ENCODE assay signal across 31 cellular contexts in genomic region chr1:228064296-228064695, GRCh38. TPM values are rescaled to one million over a fixed set of nuclear protein-coding genes. Genes with fewer than 3 reads are reported as not detected.
"Had no signal": no experiment of that assay in that cellular context is flagged by ENCODE, and none has a peak within 500 bp of the region (broad histone marks: within the 10 kb centered on the region; RNA-seq: fewer than 3 reads in every experiment).

No MANE protein-coding gene starts in this region.

- H3K4me1 ChIP-seq: breast epithelium, foreskin keratinocyte, right lobe of liver had no signal

- H3K36me3 ChIP-seq: breast epithelium, esophagus muscularis mucosa, right lobe of liver, thyroid gland had no signal

- H3K9me3 ChIP-seq: breast epithelium, esophagus muscularis mucosa, right lobe of liver, thyroid gland had no signal

- H3K4me3 Mint-ChIP-seq: activated CD4-positive, alpha-beta memory T cell treated with anti-CD3 and anti-CD28 coated beads for 36 hours; activated CD4-positive, alpha-beta T cell treated with anti-CD3 and anti-CD28 coated beads, Interleukin-2, amount 10 ng/mL, durations not matched to agents 24 days and 14 days; activated naive CD4-positive, alpha-beta T cell treated with anti-CD3 and anti-CD28 coated beads, Interleukin-2, amount 50 U/mL, for 24 hours; activated naive CD8-positive, alpha-beta T cell treated with anti-CD3 and anti-CD28 coated beads, Interleukin-2, amount 50 U/mL, for 24 hours; activated T-helper 1 cell treated with anti-CD3 and anti-CD28 coated beads, Interleukin-12 subunit alpha, Interleukin-12 subunit beta, Interleukin-2, Interleukin-4 antibody, amounts not matched to agents 30 ng/mL and 10 ng/mL and 1 ng/mL, durations not matched to agents 14 hours and 24 hours and 36 hours; central memory CD8-positive, alpha-beta T cell; dendritic cell treated with granulocyte-macrophage colony-stimulating factor and Interleukin-4, amounts not matched to agents 40 ng/mL and 50 ng/mL, for 4 days; memory B cell; naive thymus-derived CD8-positive, alpha-beta T cell; neural crest cell; stimulated activated effector memory CD8-positive, alpha-beta T cell treated with anti-CD3 and anti-CD28 coated beads, Interleukin-12 subunit alpha, Interleukin-12 subunit beta, amount 100 ng/mL, for 72 hours; stimulated activated naive CD8-positive, alpha-beta T cell treated with anti-CD3 and anti-CD28 coated beads, Interleukin-15, Interleukin-2, amounts not matched to agents 100 ng/mL and 50 ng/mL, for 24 hours; T-helper 17 cell had no signal

- H3K9me3 Mint-ChIP-seq: activated CD4-positive, alpha-beta memory T cell treated with anti-CD3 and anti-CD28 coated beads for 36 hours; activated CD4-positive, alpha-beta T cell treated with anti-CD3 and anti-CD28 coated beads, Interleukin-2, amount 10 ng/mL, durations not matched to agents 24 days and 14 days; activated naive CD4-positive, alpha-beta T cell treated with anti-CD3 and anti-CD28 coated beads, Interleukin-2, amount 50 U/mL, for 24 hours; activated naive CD8-positive, alpha-beta T cell treated with anti-CD3 and anti-CD28 coated beads, Interleukin-2, amount 50 U/mL, for 24 hours; activated T-helper 1 cell treated with anti-CD3 and anti-CD28 coated beads, Interleukin-12 subunit alpha, Interleukin-12 subunit beta, Interleukin-2, Interleukin-4 antibody, amounts not matched to agents 30 ng/mL and 10 ng/mL and 1 ng/mL, durations not matched to agents 14 hours and 24 hours and 36 hours; central memory CD8-positive, alpha-beta T cell; dendritic cell treated with granulocyte-macrophage colony-stimulating factor and Interleukin-4, amounts not matched to agents 40 ng/mL and 50 ng/mL, for 4 days; memory B cell; naive thymus-derived CD8-positive, alpha-beta T cell; neural crest cell; stimulated activated effector memory CD8-positive, alpha-beta T cell treated with anti-CD3 and anti-CD28 coated beads, Interleukin-12 subunit alpha, Interleukin-12 subunit beta, amount 100 ng/mL, for 72 hours; stimulated activated naive CD8-positive, alpha-beta T cell treated with anti-CD3 and anti-CD28 coated beads, Interleukin-15, Interleukin-2, amounts not matched to agents 100 ng/mL and 50 ng/mL, for 24 hours had no signal

- DNase-seq: activated CD4-positive, alpha-beta memory T cell treated with anti-CD3 and anti-CD28 coated beads for 36 hours; activated CD4-positive, alpha-beta T cell treated with anti-CD3 and anti-CD28 coated beads, Interleukin-2, amount 10 ng/mL, durations not matched to agents 24 days and 14 days; activated CD4-positive, CD25-positive, alpha-beta regulatory T cell treated with anti-CD3 and anti-CD28 coated beads, Interleukin-2, amount 50 U/mL, for 72 hours; activated CD8-positive, alpha-beta memory T cell treated with anti-CD3 and anti-CD28 coated beads, Interleukin-2, amount 50 U/mL, for 4 hours; activated gamma-delta T cell; activated naive CD8-positive, alpha-beta T cell treated with anti-CD3 and anti-CD28 coated beads, Interleukin-2, amount 50 U/mL, for 24 hours; activated T-cell treated with anti-CD3 and anti-CD28 coated beads, Interleukin-2, amount 50 U/mL, for 1 hour; amygdala; foreskin keratinocyte; left colon; occipital lobe; stimulated activated CD4-positive, alpha-beta T cell treated with anti-CD3 and anti-CD28 coated beads, Interleukin-4, amount 100 ng/mL, for 24 hours; substantia nigra; T-helper 17 cell; T1000; thyroid gland had no signal

- H3K27ac Mint-ChIP-seq: activated CD4-positive, alpha-beta memory T cell treated with anti-CD3 and anti-CD28 coated beads for 36 hours; activated CD4-positive, alpha-beta T cell treated with anti-CD3 and anti-CD28 coated beads, Interleukin-2, amount 10 ng/mL, durations not matched to agents 24 days and 14 days; activated naive CD4-positive, alpha-beta T cell treated with anti-CD3 and anti-CD28 coated beads, Interleukin-2, amount 50 U/mL, for 24 hours; activated naive CD8-positive, alpha-beta T cell treated with anti-CD3 and anti-CD28 coated beads, Interleukin-2, amount 50 U/mL, for 24 hours; activated T-helper 1 cell treated with anti-CD3 and anti-CD28 coated beads, Interleukin-12 subunit alpha, Interleukin-12 subunit beta, Interleukin-2, Interleukin-4 antibody, amounts not matched to agents 30 ng/mL and 10 ng/mL and 1 ng/mL, durations not matched to agents 14 hours and 24 hours and 36 hours; dendritic cell treated with granulocyte-macrophage colony-stimulating factor and Interleukin-4, amounts not matched to agents 40 ng/mL and 50 ng/mL, for 4 days; memory B cell; stimulated activated effector memory CD8-positive, alpha-beta T cell treated with anti-CD3 and anti-CD28 coated beads, Interleukin-12 subunit alpha, Interleukin-12 subunit beta, amount 100 ng/mL, for 72 hours; stimulated activated naive CD8-positive, alpha-beta T cell treated with anti-CD3 and anti-CD28 coated beads, Interleukin-15, Interleukin-2, amounts not matched to agents 100 ng/mL and 50 ng/mL, for 24 hours; T-helper 17 cell had no signal

- H3K36me3 Mint-ChIP-seq: activated CD4-positive, alpha-beta memory T cell treated with anti-CD3 and anti-CD28 coated beads for 36 hours; activated naive CD4-positive, alpha-beta T cell treated with anti-CD3 and anti-CD28 coated beads, Interleukin-2, amount 50 U/mL, for 24 hours; memory B cell; naive thymus-derived CD8-positive, alpha-beta T cell; stimulated activated effector memory CD8-positive, alpha-beta T cell treated with anti-CD3 and anti-CD28 coated beads, Interleukin-12 subunit alpha, Interleukin-12 subunit beta, amount 100 ng/mL, for 72 hours had no signal

- ATAC-seq: activated naive CD8-positive, alpha-beta T cell treated with anti-CD3 and anti-CD28 coated beads, Interleukin-2, amount 50 U/mL, for 24 hours; foreskin keratinocyte; left colon; naive thymus-derived CD8-positive, alpha-beta T cell; right lobe of liver; stimulated activated effector memory CD8-positive, alpha-beta T cell treated with anti-CD3 and anti-CD28 coated beads, Interleukin-12 subunit alpha, Interleukin-12 subunit beta, amount 100 ng/mL, for 72 hours; T-helper 17 cell had no signal

- H3K27ac ChIP-seq: breast epithelium, esophagus muscularis mucosa, foreskin keratinocyte, right lobe of liver, skin epidermis, thyroid gland had no signal

- H3K4me3 ChIP-seq: breast epithelium, esophagus muscularis mucosa, right lobe of liver, skin epidermis, thyroid gland had no signal

- H3K4me1 Mint-ChIP-seq: activated naive CD8-positive, alpha-beta T cell treated with anti-CD3 and anti-CD28 coated beads, Interleukin-2, amount 50 U/mL, for 24 hours; memory B cell had no signal

RNA-seq across cellular contexts. Expression of gene WNT3A, which starts 57.5 kb away (rescaled TPM):
- total RNA-seq: activated CD4-positive, alpha-beta memory T cell treated with anti-CD3 and anti-CD28 coated beads for 36 hours; activated CD4-positive, alpha-beta T cell treated with anti-CD3 and anti-CD28 coated beads, Interleukin-2, amount 10 ng/mL, durations not matched to agents 24 days and 14 days; activated CD8-positive, alpha-beta memory T cell treated with anti-CD3 and anti-CD28 coated beads for 36 hours; activated T-helper 1 cell treated with anti-CD3 and anti-CD28 coated beads, Interleukin-12 subunit alpha, Interleukin-12 subunit beta, Interleukin-2, Interleukin-4 antibody, amounts not matched to agents 30 ng/mL and 10 ng/mL and 1 ng/mL, durations not matched to agents 14 hours and 24 hours and 36 hours; esophagus muscularis mucosa; glomerular endothelial cell; naive thymus-derived CD8-positive, alpha-beta T cell; neural crest cell; occipital lobe; right lobe of liver; T-helper 17 cell; thyroid gland had no signal
